In genomic region chr2:110637093-110637492, GRCh38 we compare ENCODE assay signal across 18 cellular contexts. TPM values are rescaled to one million over a fixed set of nuclear protein-coding genes. Genes with fewer than 3 reads are reported as not detected.
A peak's percentile ranks its signal among the peaks of the same experiment; 100 is the strongest.
DNase-seq lines count a peak whose midpoint lies in the region; ATAC-seq, FAIRE-seq and TF ChIP-seq lines count a peak whose summit lies in the region.
"Had no signal": no experiment of that assay in that cellular context is flagged by ENCODE, and none has a peak within 500 bp of the region (broad histone marks: within the 10 kb centered on the region; RNA-seq: fewer than 3 reads in every experiment).

No MANE protein-coding gene starts in this region.

- peaks cover 15% of the 10 kb centered on the region for H3K4me1 Mint-ChIP-seq in GM23338

- no TSS peak for BruUV-seq in endothelial cell of umbilical vein (replicated peaks; lab: Mats Ljungman, UMichigan)

- H3K27ac ChIP-seq in GM23338 (ENCODE audit: low read depth) (no peak overlapping the region), VCaP (peak overlapping the region; percentile 7; the same call in 1 of the 2 replicates), endothelial cell of umbilical vein (ENCODE audit: insufficient read depth, low read depth, low read length) (no peak overlapping the region)
- H3K27ac ChIP-seq: BLaER1, C4-2B, GM23248 had no signal

- no peak for TF ChIP-seq POLR2A in endothelial cell of umbilical vein (IDR thresholded peaks at IDR 0.05; ENCODE audit: low read depth, low read length)

- POLR2A ChIA-PET in endothelial cell of umbilical vein (lab: Charles Lee) = no interaction called here

- peaks cover 53% of the 10 kb centered on the region for H3K36me3 ChIP-seq in GM23338 (ENCODE audit: insufficient read depth)
- peaks cover 23% of the 10 kb centered on the region for H3K36me3 ChIP-seq in H7 (replicated peaks; ENCODE audit: control insufficient read depth, insufficient read depth, low read length)
- H3K36me3 ChIP-seq in endothelial cell of umbilical vein (ENCODE audit: control insufficient read depth in 2 of 2, extremely low read depth in 1 of 2, insufficient read depth in 2 of 2, low read length in 2 of 2) = peaks cover 0 to 9% of the 10 kb centered on the region in 2 experiments

- H2AFZ ChIP-seq in GM23338 (no peak overlapping the region), endothelial cell of umbilical vein (ENCODE audit: low read depth, low read length) (no peak overlapping the region)
- H2AFZ ChIP-seq: GM23248 had no signal

- dilution Hi-C loops in endothelial cell of umbilical vein (cut with MboI; ENCODE audit: extremely low pct_ligation_motif_present, low sequenced_read_pairs) = no loop called here

- peaks cover 73% of the 10 kb centered on the region for H3K36me3 Mint-ChIP-seq in GM23338 (ENCODE audit: low read depth)
- H3K36me3 Mint-ChIP-seq: CD8-positive, alpha-beta T cell had no signal

- H3K9me3 ChIP-seq in endothelial cell of umbilical vein (replicated peaks; ENCODE audit: control insufficient read depth, insufficient read depth, low read length) = no peaks in the 10 kb centered on the region
- H3K9me3 ChIP-seq: BLaER1, Caco-2 had no signal

- no peaks in the 10 kb centered on the region for H3K9me1 ChIP-seq in endothelial cell of umbilical vein (replicated peaks; ENCODE audit: control insufficient read depth, extremely low read depth, insufficient read depth, low read length)

- no peak for FAIRE-seq in endothelial cell of umbilical vein (lab: Jason Lieb, UNC)
- FAIRE-seq: G401.6, GM19239 had no signal

- no peaks in the 10 kb centered on the region; the same call in 1 of the 2 replicates for H4K20me1 ChIP-seq in GM23338 (replicated peaks; ENCODE audit: insufficient read depth)
- no peaks in the 10 kb centered on the region for H4K20me1 ChIP-seq in endothelial cell of umbilical vein (replicated peaks; ENCODE audit: control insufficient read depth, extremely low read depth, insufficient read depth, low read length)
- H4K20me1 ChIP-seq: BLaER1 had no signal

- H3K9ac ChIP-seq in endothelial cell of umbilical vein (replicated peaks; ENCODE audit: extremely low read depth, insufficient read depth, low read length) = no peak overlapping the region
- H3K9ac ChIP-seq: BLaER1, GM23248 had no signal

- no peak overlapping the region for H3K27ac Mint-ChIP-seq in GM23338
- H3K27ac Mint-ChIP-seq: CD4-positive, CD25-positive, alpha-beta regulatory T cell; CD8-positive, alpha-beta T cell had no signal

- TF ChIP-seq CTCF in GM23338 (conservative IDR thresholded peaks at IDR 0.05; ENCODE audit: low read depth in 2 of 2) = no peak
- no peak for TF ChIP-seq CTCF in VCaP (conservative IDR thresholded peaks at IDR 0.05)
- no peak for TF ChIP-seq CTCF in endothelial cell of umbilical vein (IDR thresholded peaks at IDR 0.05; ENCODE audit: extremely low read depth in 1 of 2, insufficient read depth in 1 of 2, low read depth in 1 of 2, low read length in 2 of 2)

- H3K9me3 Mint-ChIP-seq in GM23338 = no peaks in the 10 kb centered on the region
- H3K9me3 Mint-ChIP-seq: CD8-positive, alpha-beta T cell had no signal

- no peaks in the 10 kb centered on the region for H3K9me2 ChIP-seq in GM23338 (ENCODE audit: insufficient read depth)

- H3K4me2 ChIP-seq in GM23338 = no peak overlapping the region
- H3K4me2 ChIP-seq in endothelial cell of umbilical vein (ENCODE audit: insufficient read depth, low read length) = no peak overlapping the region
- H3K4me2 ChIP-seq: BLaER1 had no signal

- H3K27me3 ChIP-seq in GM23338 (ENCODE audit: insufficient read depth) (no peaks in the 10 kb centered on the region), H7 (ENCODE audit: control insufficient read depth, insufficient read depth, low read length) (no peaks in the 10 kb centered on the region), endothelial cell of umbilical vein (ENCODE audit: control insufficient read depth in 2 of 2, insufficient read depth in 2 of 2, low read length in 2 of 2) (no peaks in the 10 kb centered on the region)
- H3K27me3 ChIP-seq: BLaER1 had no signal

- H3K4me3 Mint-ChIP-seq in GM23338 = no peak overlapping the region; the same call in 2 of the 3 replicates
- H3K4me3 Mint-ChIP-seq: CD4-positive, CD25-positive, alpha-beta regulatory T cell; CD8-positive, alpha-beta T cell had no signal

- H3K4me1 ChIP-seq in GM23338 (ENCODE audit: insufficient read depth) = no peaks in the 10 kb centered on the region
- H3K4me1 ChIP-seq in endothelial cell of umbilical vein (ENCODE audit: control insufficient read depth, extremely low read depth, insufficient read depth, low read length) = peaks cover 3% of the 10 kb centered on the region
- H3K4me1 ChIP-seq: BLaER1, Caco-2 had no signal

- H3F3A ChIP-seq in GM23338 (replicated peaks; ENCODE audit: low read depth) = 0 out of 2 replicates have a peak, but pooled peaks cover 8% of the 10 kb centered on the region

- DNase-seq in GM23338 (ENCODE audit: low spot score) (no peak), H7 (peak; percentile 9), endothelial cell of umbilical vein (ENCODE audit: low read depth, low spot score) (peak; percentile 68), NCI-H510A (lab: John Stamatoyannopoulos, UW) (no peak), pons (ENCODE audit: low spot score) (no peak)
- DNase-seq: Caco-2; CD4-positive, CD25-positive, alpha-beta regulatory T cell; CD8-positive, alpha-beta T cell; DMS153; DND-41; GM23248; HCEC 1CT had no signal

- H3K27me3 Mint-ChIP-seq in GM23338 (ENCODE audit: insufficient read depth, low read depth, poor library complexity) = peaks cover 6% of the 10 kb centered on the region
- H3K27me3 Mint-ChIP-seq: CD4-positive, CD25-positive, alpha-beta regulatory T cell had no signal

- ATAC-seq in GM23338 = peak; percentile 68
- no peak for ATAC-seq in HG03025 (IDR thresholded peaks at IDR 0.05; ENCODE audit: low FRiP score, unreplicated experiment)
- ATAC-seq: CD8-positive, alpha-beta T cell had no signal

- intact Hi-C loops in endothelial cell of umbilical vein (cut with micrococcal nuclease) = no loop called here

- H3K79me2 ChIP-seq in GM23338 (replicated peaks; ENCODE audit: insufficient read depth) (no peaks in the 10 kb centered on the region), endothelial cell of umbilical vein (ENCODE audit: control insufficient read depth, insufficient read depth, low read length) (no peaks in the 10 kb centered on the region)

- CTCF ChIA-PET in endothelial cell of umbilical vein (lab: Charles Lee) = no interaction called here

- H3K4me3 ChIP-seq in GM23338 = no peak overlapping the region
- no peak overlapping the region for H3K4me3 ChIP-seq in H7 (ENCODE audit: insufficient read depth, low read depth, low read length)
- H3K4me3 ChIP-seq in endothelial cell of umbilical vein (replicated peaks in 1 of 3; ENCODE audit: insufficient read depth in 1 of 3, low read depth in 1 of 3, low read length in 3 of 3) = no peak overlapping the region
- H3K4me3 ChIP-seq: BLaER1, GM23248 had no signal

TF ChIP-seq in GM23338, 12 proteins besides CTCF, POLR2A, EP300 and RAD21:
- no peak for TF ChIP-seq CREB1 (CRISPR knock-in tag; IDR thresholded peaks at IDR 0.05; ENCODE audit: low read depth)
- no peak for TF ChIP-seq ZNF114 (CRISPR knock-in tag; IDR thresholded peaks at IDR 0.05)

TF ChIP-seq in endothelial cell of umbilical vein, 7 proteins besides CTCF, POLR2A, EP300 and RAD21:
- no peak for TF ChIP-seq JUN (IDR thresholded peaks at IDR 0.05; ENCODE audit: borderline replicate concordance, insufficient read depth, insufficient read length, low read depth)
- TF ChIP-seq GATA2 (IDR thresholded peaks at IDR 0.05; ENCODE audit: insufficient read depth, insufficient read length, low read depth, low read length) = no peak
- no peak for TF ChIP-seq EZH2 (IDR thresholded peaks at IDR 0.05; ENCODE audit: borderline replicate concordance, low read depth, low read length, severe bottlenecking)
- TF ChIP-seq FOS (IDR thresholded peaks at IDR 0.05; ENCODE audit: borderline replicate concordance, insufficient read depth, low read length) = no peak
- TF ChIP-seq MYC (IDR thresholded peaks at IDR 0.05; ENCODE audit: low read depth, low read length) = no peak
- no peak for TF ChIP-seq MAX (IDR thresholded peaks at IDR 0.05; ENCODE audit: insufficient read depth, insufficient read length)
- no peak for TF ChIP-seq POLR2AphosphoS5 (IDR thresholded peaks at IDR 0.05; ENCODE audit: insufficient read depth, low read depth, low read length)
TF ChIP-seq in endothelial cell of umbilical vein: peak in this region for 0.

RNA-seq across cellular contexts. Expression of gene BUB1, which starts 40.8 kb away (rescaled TPM):
- 178 and 184 TPM in 2 replicates for total RNA-seq in GM23338 (2014; rRNA removed; shearing (Covaris generic))
- 50.8 and 59.4 TPM in 2 replicates for polyA plus RNA-seq in GM23338 (2016; fragmentation: Nextera tagmentation; extraction: Ambion mirVana)
- 136 and 169 TPM in 2 replicates for total RNA-seq in H7 (2014; rRNA removed; shearing (Covaris generic))
- total RNA-seq in endothelial cell of umbilical vein = 54.1 and 66.4 TPM in 2 replicates
- 11.5 and 16.1 TPM in 2 replicates for polyA plus RNA-seq in endothelial cell of umbilical vein
- polyA plus RNA-seq in endothelial cell of umbilical vein (2011; cell fraction: cytosol; rRNA removed) = 23.0 and 25.5 TPM in 2 replicates
- polyA plus RNA-seq in endothelial cell of umbilical vein (2011; cell fraction: nucleus; rRNA removed) = 40.5 and 58.0 TPM in 2 replicates
- 14.9 and 39.5 TPM in 2 replicates for polyA plus RNA-seq in endothelial cell of umbilical vein (2012)
- 28.0 and 35.8 TPM in 2 replicates for polyA minus RNA-seq in endothelial cell of umbilical vein
- 29.7 TPM for polyA minus RNA-seq in endothelial cell of umbilical vein (2011; cell fraction: cytosol; rRNA and poly(A)+ RNA removed)
- 42.0 and 61.6 TPM in 2 replicates for polyA minus RNA-seq in endothelial cell of umbilical vein (2011; cell fraction: nucleus; rRNA and poly(A)+ RNA removed)

Comparison
In these comparisons a context has a peak if more than half of its experiments do, and no peak if none do; other contexts are left out.
1. DNase-seq: peak in H7 (single experiment) and endothelial cell of umbilical vein (single experiment); none in GM23338 (single experiment), NCI-H510A (single experiment) and pons (single experiment).